ENCODE assay signal across 26 cellular contexts in genomic region chr15:26314577-26314976, GRCh38.
"Had no signal": no experiment of that assay in that cellular context is flagged by ENCODE, and none has a peak within 500 bp of the region (broad histone marks: within the 10 kb centered on the region; RNA-seq: fewer than 3 reads in every experiment).

No MANE protein-coding gene starts in this region.

- ATAC-seq: effector memory CD8-positive, alpha-beta T cell; esophagus mucosa; gastrocnemius medialis; heart right ventricle; left cardiac atrium; left lung; left ventricle myocardium superior; lower lobe of right lung; mucosa of descending colon; naive thymus-derived CD8-positive, alpha-beta T cell had no signal

- H3K27me3 ChIP-seq: esophagus squamous epithelium, gastrocnemius medialis, heart right ventricle, left lung had no signal

- H3K4me3 ChIP-seq: esophagus squamous epithelium, gastrocnemius medialis, heart right ventricle, left lung, lower lobe of right lung, mucosa of descending colon had no signal

- H3K36me3 ChIP-seq: esophagus squamous epithelium, gastrocnemius medialis, heart right ventricle, left lung, lower lobe of right lung had no signal

- FAIRE-seq: endometrium, islet of Langerhans, keratinocyte had no signal

- H3K27ac ChIP-seq: epithelial cell of prostate, esophagus squamous epithelium, gastrocnemius medialis, heart right ventricle, left lung, lower lobe of right lung had no signal

- DNase-seq: cortex of kidney; effector CD8-positive, alpha-beta T cell; effector memory CD8-positive, alpha-beta T cell; endodermal cell; erythroblast; esophagus squamous epithelium; foreskin fibroblast; foreskin melanocyte; gastrocnemius medialis; glutamatergic neuron; head of caudate nucleus; heart right ventricle; hippocampal formation; left cardiac atrium; left lung; left ventricle myocardium superior; lower lobe of right lung; mesenchymal stem cell; mucosa of descending colon; naive B cell; naive thymus-derived CD8-positive, alpha-beta T cell had no signal

- H3K4me1 ChIP-seq: esophagus squamous epithelium, gastrocnemius medialis, heart right ventricle, left lung, lower lobe of right lung had no signal

- H3K9me3 ChIP-seq: esophagus squamous epithelium, gastrocnemius medialis, lower lobe of right lung had no signal
